ENCODE assay signal across 1 cellular context in the genomic region with DNA sequence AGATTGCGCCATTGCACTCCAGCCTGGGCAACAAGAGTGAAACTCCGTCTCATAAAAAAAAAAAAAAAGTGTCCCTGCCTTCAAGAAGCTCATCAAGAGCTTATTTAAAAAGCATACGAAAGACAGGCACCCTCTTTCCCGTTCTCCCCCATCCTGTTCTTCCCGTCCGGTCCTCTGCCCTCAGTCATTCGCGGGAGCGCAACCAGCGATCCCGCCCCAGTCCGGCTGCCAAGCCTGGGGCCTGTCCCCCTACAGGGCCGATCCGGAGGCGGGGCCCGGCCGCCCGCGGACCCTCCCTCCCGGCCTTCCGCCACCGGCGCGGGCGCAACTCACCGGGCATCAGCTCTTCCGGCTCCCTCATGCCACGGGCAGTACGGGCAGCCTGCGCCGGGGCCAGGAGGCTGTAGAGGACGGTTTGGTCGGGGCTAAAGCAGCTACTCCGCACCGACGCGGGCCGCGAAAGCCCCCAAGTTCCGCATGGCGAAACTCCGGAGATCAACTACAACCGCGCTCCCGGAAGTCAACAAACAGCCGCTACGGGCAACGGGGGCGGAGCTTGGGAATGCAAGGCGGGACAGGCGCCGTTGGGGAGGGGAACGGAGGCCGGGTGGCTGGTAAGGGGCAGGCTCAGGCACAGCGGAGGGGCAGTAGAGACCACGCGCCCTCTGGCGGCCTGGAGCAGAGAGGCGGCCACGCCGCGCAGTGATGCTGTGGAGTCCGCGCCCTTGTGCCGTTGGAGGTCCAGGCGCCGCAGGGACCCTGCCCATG.
A peak's percentile ranks its signal among the peaks of the same experiment; 100 is the strongest.
TF ChIP-seq lines count a peak whose summit lies in the region.

A gene with protein sequence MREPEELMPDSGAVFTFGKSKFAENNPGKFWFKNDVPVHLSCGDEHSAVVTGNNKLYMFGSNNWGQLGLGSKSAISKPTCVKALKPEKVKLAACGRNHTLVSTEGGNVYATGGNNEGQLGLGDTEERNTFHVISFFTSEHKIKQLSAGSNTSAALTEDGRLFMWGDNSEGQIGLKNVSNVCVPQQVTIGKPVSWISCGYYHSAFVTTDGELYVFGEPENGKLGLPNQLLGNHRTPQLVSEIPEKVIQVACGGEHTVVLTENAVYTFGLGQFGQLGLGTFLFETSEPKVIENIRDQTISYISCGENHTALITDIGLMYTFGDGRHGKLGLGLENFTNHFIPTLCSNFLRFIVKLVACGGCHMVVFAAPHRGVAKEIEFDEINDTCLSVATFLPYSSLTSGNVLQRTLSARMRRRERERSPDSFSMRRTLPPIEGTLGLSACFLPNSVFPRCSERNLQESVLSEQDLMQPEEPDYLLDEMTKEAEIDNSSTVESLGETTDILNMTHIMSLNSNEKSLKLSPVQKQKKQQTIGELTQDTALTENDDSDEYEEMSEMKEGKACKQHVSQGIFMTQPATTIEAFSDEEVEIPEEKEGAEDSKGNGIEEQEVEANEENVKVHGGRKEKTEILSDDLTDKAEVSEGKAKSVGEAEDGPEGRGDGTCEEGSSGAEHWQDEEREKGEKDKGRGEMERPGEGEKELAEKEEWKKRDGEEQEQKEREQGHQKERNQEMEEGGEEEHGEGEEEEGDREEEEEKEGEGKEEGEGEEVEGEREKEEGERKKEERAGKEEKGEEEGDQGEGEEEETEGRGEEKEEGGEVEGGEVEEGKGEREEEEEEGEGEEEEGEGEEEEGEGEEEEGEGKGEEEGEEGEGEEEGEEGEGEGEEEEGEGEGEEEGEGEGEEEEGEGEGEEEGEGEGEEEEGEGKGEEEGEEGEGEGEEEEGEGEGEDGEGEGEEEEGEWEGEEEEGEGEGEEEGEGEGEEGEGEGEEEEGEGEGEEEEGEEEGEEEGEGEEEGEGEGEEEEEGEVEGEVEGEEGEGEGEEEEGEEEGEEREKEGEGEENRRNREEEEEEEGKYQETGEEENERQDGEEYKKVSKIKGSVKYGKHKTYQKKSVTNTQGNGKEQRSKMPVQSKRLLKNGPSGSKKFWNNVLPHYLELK (minus strand): TSS at position 503 of the 768 bp plus-strand sequence. CDS start 142 bp downstream, at position 361.

TF ChIP-seq in SK-N-SH, 30 proteins besides CTCF, POLR2A, EP300 and RAD21 (continued from another document):
- TF ChIP-seq, protein P1, sequence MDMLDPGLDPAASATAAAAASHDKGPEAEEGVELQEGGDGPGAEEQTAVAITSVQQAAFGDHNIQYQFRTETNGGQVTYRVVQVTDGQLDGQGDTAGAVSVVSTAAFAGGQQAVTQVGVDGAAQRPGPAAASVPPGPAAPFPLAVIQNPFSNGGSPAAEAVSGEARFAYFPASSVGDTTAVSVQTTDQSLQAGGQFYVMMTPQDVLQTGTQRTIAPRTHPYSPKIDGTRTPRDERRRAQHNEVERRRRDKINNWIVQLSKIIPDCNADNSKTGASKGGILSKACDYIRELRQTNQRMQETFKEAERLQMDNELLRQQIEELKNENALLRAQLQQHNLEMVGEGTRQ (IDR thresholded peaks at IDR 0.05; ENCODE audit: borderline replicate concordance, low read depth, low read length) = no peak
- TF ChIP-seq CHD2 (IDR thresholded peaks at IDR 0.05; ENCODE audit: low read length, partially characterized antibody) (peak; percentile 36), NRF1 (IDR thresholded peaks at IDR 0.05; ENCODE audit: low read depth, low read length) (0 out of 2 replicates have a peak, but pooled peaks have one; percentile 25), POLR2AphosphoS5 (IDR thresholded peaks at IDR 0.05; ENCODE audit: low read depth, low read length) (0 out of 2 replicates have a peak, but pooled peaks have one; percentile 40), YY1 (IDR thresholded peaks at IDR 0.05; ENCODE audit: low read depth) (no peak), RFX5 (IDR thresholded peaks at IDR 0.05; ENCODE audit: low read length) (no peak), RCOR1 (IDR thresholded peaks at IDR 0.05; ENCODE audit: low read length) (no peak), FOXJ3 (CRISPR knock-in tag; IDR thresholded peaks at IDR 0.05) (no peak), TEAD4 (IDR thresholded peaks at IDR 0.05; ENCODE audit: borderline replicate concordance, insufficient read depth) (no peak), FOXM1 (IDR thresholded peaks at IDR 0.05; ENCODE audit: low read depth) (no peak), TAF1 (IDR thresholded peaks at IDR 0.05; ENCODE audit: borderline replicate concordance, low read depth, low read length) (0 out of 2 replicates have a peak, but pooled peaks have one; percentile 4), GATA2 (CRISPR knock-in tag; IDR thresholded peaks at IDR 0.05) (no peak), RXRA (IDR thresholded peaks at IDR 0.05; ENCODE audit: borderline replicate concordance, low read depth) (no peak), EZH2phosphoT487 (IDR thresholded peaks at IDR 0.05; ENCODE audit: borderline replicate concordance, low read depth) (no peak), SMC3 (IDR thresholded peaks at IDR 0.05; ENCODE audit: low read depth, low read length) (peak; percentile 73), GABPA (IDR thresholded peaks at IDR 0.05; ENCODE audit: low read depth) (peak; percentile 68), ELF1 (IDR thresholded peaks at IDR 0.05) (peak; percentile 79; the same call in 1 of the 2 replicates), MEF2A (IDR thresholded peaks at IDR 0.05; ENCODE audit: borderline replicate concordance, low read depth) (no peak), TCF12 (IDR thresholded peaks at IDR 0.05) (peak; percentile 14; the same call in 1 of the 2 replicates), FOSL2 (IDR thresholded peaks at IDR 0.05; ENCODE audit: borderline replicate concordance, low read depth) (no peak), NFIC (IDR thresholded peaks at IDR 0.05; ENCODE audit: borderline replicate concordance) (no peak), MXI1 (IDR thresholded peaks at IDR 0.05; ENCODE audit: low read depth, low read length) (peak; percentile 84)
- TF ChIP-seq, protein P2, sequence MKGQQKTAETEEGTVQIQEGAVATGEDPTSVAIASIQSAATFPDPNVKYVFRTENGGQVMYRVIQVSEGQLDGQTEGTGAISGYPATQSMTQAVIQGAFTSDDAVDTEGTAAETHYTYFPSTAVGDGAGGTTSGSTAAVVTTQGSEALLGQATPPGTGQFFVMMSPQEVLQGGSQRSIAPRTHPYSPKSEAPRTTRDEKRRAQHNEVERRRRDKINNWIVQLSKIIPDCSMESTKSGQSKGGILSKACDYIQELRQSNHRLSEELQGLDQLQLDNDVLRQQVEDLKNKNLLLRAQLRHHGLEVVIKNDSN (IDR thresholded peaks at IDR 0.05; ENCODE audit: borderline replicate concordance, low read depth) = no peak
- TF ChIP-seq, protein P3, sequence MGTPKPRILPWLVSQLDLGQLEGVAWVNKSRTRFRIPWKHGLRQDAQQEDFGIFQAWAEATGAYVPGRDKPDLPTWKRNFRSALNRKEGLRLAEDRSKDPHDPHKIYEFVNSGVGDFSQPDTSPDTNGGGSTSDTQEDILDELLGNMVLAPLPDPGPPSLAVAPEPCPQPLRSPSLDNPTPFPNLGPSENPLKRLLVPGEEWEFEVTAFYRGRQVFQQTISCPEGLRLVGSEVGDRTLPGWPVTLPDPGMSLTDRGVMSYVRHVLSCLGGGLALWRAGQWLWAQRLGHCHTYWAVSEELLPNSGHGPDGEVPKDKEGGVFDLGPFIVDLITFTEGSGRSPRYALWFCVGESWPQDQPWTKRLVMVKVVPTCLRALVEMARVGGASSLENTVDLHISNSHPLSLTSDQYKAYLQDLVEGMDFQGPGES (IDR thresholded peaks at IDR 0.05; ENCODE audit: low read depth, low read length) = no peak
- TF ChIP-seq, protein P4, sequence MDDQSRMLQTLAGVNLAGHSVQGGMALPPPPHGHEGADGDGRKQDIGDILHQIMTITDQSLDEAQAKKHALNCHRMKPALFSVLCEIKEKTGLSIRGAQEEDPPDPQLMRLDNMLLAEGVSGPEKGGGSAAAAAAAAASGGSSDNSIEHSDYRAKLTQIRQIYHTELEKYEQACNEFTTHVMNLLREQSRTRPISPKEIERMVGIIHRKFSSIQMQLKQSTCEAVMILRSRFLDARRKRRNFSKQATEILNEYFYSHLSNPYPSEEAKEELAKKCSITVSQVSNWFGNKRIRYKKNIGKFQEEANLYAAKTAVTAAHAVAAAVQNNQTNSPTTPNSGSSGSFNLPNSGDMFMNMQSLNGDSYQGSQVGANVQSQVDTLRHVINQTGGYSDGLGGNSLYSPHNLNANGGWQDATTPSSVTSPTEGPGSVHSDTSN (IDR thresholded peaks at IDR 0.05) = no peak
- TF ChIP-seq, protein P5, sequence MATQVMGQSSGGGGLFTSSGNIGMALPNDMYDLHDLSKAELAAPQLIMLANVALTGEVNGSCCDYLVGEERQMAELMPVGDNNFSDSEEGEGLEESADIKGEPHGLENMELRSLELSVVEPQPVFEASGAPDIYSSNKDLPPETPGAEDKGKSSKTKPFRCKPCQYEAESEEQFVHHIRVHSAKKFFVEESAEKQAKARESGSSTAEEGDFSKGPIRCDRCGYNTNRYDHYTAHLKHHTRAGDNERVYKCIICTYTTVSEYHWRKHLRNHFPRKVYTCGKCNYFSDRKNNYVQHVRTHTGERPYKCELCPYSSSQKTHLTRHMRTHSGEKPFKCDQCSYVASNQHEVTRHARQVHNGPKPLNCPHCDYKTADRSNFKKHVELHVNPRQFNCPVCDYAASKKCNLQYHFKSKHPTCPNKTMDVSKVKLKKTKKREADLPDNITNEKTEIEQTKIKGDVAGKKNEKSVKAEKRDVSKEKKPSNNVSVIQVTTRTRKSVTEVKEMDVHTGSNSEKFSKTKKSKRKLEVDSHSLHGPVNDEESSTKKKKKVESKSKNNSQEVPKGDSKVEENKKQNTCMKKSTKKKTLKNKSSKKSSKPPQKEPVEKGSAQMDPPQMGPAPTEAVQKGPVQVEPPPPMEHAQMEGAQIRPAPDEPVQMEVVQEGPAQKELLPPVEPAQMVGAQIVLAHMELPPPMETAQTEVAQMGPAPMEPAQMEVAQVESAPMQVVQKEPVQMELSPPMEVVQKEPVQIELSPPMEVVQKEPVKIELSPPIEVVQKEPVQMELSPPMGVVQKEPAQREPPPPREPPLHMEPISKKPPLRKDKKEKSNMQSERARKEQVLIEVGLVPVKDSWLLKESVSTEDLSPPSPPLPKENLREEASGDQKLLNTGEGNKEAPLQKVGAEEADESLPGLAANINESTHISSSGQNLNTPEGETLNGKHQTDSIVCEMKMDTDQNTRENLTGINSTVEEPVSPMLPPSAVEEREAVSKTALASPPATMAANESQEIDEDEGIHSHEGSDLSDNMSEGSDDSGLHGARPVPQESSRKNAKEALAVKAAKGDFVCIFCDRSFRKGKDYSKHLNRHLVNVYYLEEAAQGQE (IDR thresholded peaks at IDR 0.05; ENCODE audit: low read depth, low read length) = no peak; the same call in 1 of the 2 replicates
